ENCODE assay signal across 21 cellular contexts in genomic region chr16:85778873-85779272, GRCh38. TPM values are rescaled to one million over a fixed set of nuclear protein-coding genes. Genes with fewer than 3 reads are reported as not detected.
DNase-seq lines count a peak whose midpoint lies in the region; ATAC-seq, FAIRE-seq and TF ChIP-seq lines count a peak whose summit lies in the region.
"Had no signal": no experiment of that assay in that cellular context is flagged by ENCODE, and none has a peak within 500 bp of the region (broad histone marks: within the 10 kb centered on the region; RNA-seq: fewer than 3 reads in every experiment).

No MANE protein-coding gene starts in this region.

- FAIRE-seq in GM19239 (lab: Jason Lieb, UNC): no peak
- FAIRE-seq: D721Med, GM12891 had no signal

- no peaks in the 10 kb centered on the region for H3K27me3 Mint-ChIP-seq in CD8-positive, alpha-beta T cell (ENCODE audit: low read depth)
- H3K27me3 Mint-ChIP-seq in CD8-positive, alpha-beta memory T cell: no peaks in the 10 kb centered on the region
- H3K27me3 Mint-ChIP-seq in activated T-cell treated with anti-CD3 and anti-CD28 coated beads, Interleukin-2, amount 50 U/mL, for 72 hours (ENCODE audit: low read depth): no peaks in the 10 kb centered on the region
- no peaks in the 10 kb centered on the region for H3K27me3 Mint-ChIP-seq in natural killer cell treated with Interleukin-12 subunit alpha and Interleukin-12 subunit beta and Interleukin-15 and Interleukin-18, amount 100 ng/mL, for 72 hours
- H3K27me3 Mint-ChIP-seq: activated B cell treated with CpG ODN at 0.5 μM for 24 hours had no signal

- no peak for TF ChIP-seq CTCF in CD8-positive, alpha-beta T cell (IDR thresholded peaks at IDR 0.05)

- peaks cover 36% of the 10 kb centered on the region for H3K36me3 ChIP-seq in CD8-positive, alpha-beta T cell (ENCODE audit: insufficient read depth, low read length)
- peaks cover 25% of the 10 kb centered on the region for H3K36me3 ChIP-seq in CD8-positive, alpha-beta memory T cell (ENCODE audit: insufficient read depth, low read length)

- no peak for DNase-seq in CD8-positive, alpha-beta T cell
- DNase-seq in CD8-positive, alpha-beta memory T cell: peak in 1 of 5 donors; percentile 11
- peak; percentile 10 to 16 for DNase-seq in activated T-cell treated with anti-CD3 and anti-CD28 coated beads, Interleukin-2, amount 50 U/mL, for 72 hours
- peak; percentile 80 for DNase-seq in natural killer cell treated with Interleukin-12 subunit alpha and Interleukin-12 subunit beta and Interleukin-15 and Interleukin-18, amount 100 ng/mL, for 72 hours (ENCODE audit: low spot score)
- DNase-seq in GM19239 (ENCODE audit: insufficient read length, low spot score) (no peak), DMS153 (lab: John Stamatoyannopoulos, UW) (no peak)
- DNase-seq: activated B cell treated with CpG ODN at 0.5 μM for 24 hours, anterior cingulate cortex, BE2C, foreskin fibroblast, GDM1, IMR-90, left colon, NCI-H2081 treated with DMSO at 0.1 percent for 48 hours, NCI-H524, nucleus accumbens, thyroid gland had no signal

- no peaks in the 10 kb centered on the region for H3K9me3 Mint-ChIP-seq in CD8-positive, alpha-beta T cell
- no peaks in the 10 kb centered on the region for H3K9me3 Mint-ChIP-seq in CD8-positive, alpha-beta memory T cell
- no peaks in the 10 kb centered on the region for H3K9me3 Mint-ChIP-seq in activated T-cell treated with anti-CD3 and anti-CD28 coated beads, Interleukin-2, amount 50 U/mL, for 72 hours
- H3K9me3 Mint-ChIP-seq in natural killer cell treated with Interleukin-12 subunit alpha and Interleukin-12 subunit beta and Interleukin-15 and Interleukin-18, amount 100 ng/mL, for 72 hours: no peaks in the 10 kb centered on the region
- H3K9me3 Mint-ChIP-seq: activated B cell treated with CpG ODN at 0.5 μM for 24 hours had no signal

- ATAC-seq in CD8-positive, alpha-beta T cell: peak; percentile 42
- peak; percentile 66 to 83 for ATAC-seq in activated T-cell treated with anti-CD3 and anti-CD28 coated beads, Interleukin-2, amount 50 U/mL, for 72 hours (replicated peaks in 1 of 2)
- peak; percentile 96 to 97 for ATAC-seq in natural killer cell treated with Interleukin-12 subunit alpha and Interleukin-12 subunit beta and Interleukin-15 and Interleukin-18, amount 100 ng/mL, for 72 hours
- ATAC-seq in GM21526 (IDR thresholded peaks at IDR 0.05; ENCODE audit: low FRiP score, unreplicated experiment): no peak
- ATAC-seq: left colon had no signal

- intact Hi-C loops in CD8-positive, alpha-beta T cell (cut with DNase I, micrococcal nuclease): no loop called here

- H3K27ac Mint-ChIP-seq in CD8-positive, alpha-beta T cell: peak overlapping the region; percentile 66
- peak overlapping the region in 6 of 8 donors; percentile 26 to 89 (median 58) for H3K27ac Mint-ChIP-seq in CD8-positive, alpha-beta memory T cell
- H3K27ac Mint-ChIP-seq in activated T-cell treated with anti-CD3 and anti-CD28 coated beads, Interleukin-2, amount 50 U/mL, for 72 hours: no peak overlapping the region
- H3K27ac Mint-ChIP-seq in natural killer cell treated with Interleukin-12 subunit alpha and Interleukin-12 subunit beta and Interleukin-15 and Interleukin-18, amount 100 ng/mL, for 72 hours: no peak overlapping the region
- H3K27ac Mint-ChIP-seq: activated B cell treated with CpG ODN at 0.5 μM for 24 hours had no signal

- POLR2A ChIA-PET in CD8-positive, alpha-beta T cell (lab: Charles Lee): no interaction called here
- POLR2A ChIA-PET in CD8-positive, alpha-beta memory T cell (lab: Charles Lee): no interaction called here

- H3K36me3 Mint-ChIP-seq in CD8-positive, alpha-beta T cell: peaks cover 83% of the 10 kb centered on the region
- peaks cover 5 to 78% (median 13%) of the 10 kb centered on the region in 3 donors for H3K36me3 Mint-ChIP-seq in CD8-positive, alpha-beta memory T cell
- peaks cover 5 to 9% of the 10 kb centered on the region in 2 donors for H3K36me3 Mint-ChIP-seq in activated T-cell treated with anti-CD3 and anti-CD28 coated beads, Interleukin-2, amount 50 U/mL, for 72 hours (ENCODE audit: insufficient read depth in 2 of 2)
- peaks cover 8% of the 10 kb centered on the region for H3K36me3 Mint-ChIP-seq in natural killer cell treated with Interleukin-12 subunit alpha and Interleukin-12 subunit beta and Interleukin-15 and Interleukin-18, amount 100 ng/mL, for 72 hours

- no peaks in the 10 kb centered on the region for H3K27me3 ChIP-seq in CD8-positive, alpha-beta T cell (ENCODE audit: insufficient read depth, low read length)
- H3K27me3 ChIP-seq in CD8-positive, alpha-beta memory T cell (ENCODE audit: insufficient read depth, low read length, poor library complexity, severe bottlenecking): no peaks in the 10 kb centered on the region
- H3K27me3 ChIP-seq: BE2C, right atrium auricular region, thyroid gland had no signal

- H3K27ac ChIP-seq in CD8-positive, alpha-beta T cell (ENCODE audit: low read depth, low read length): no peak overlapping the region
- no peak overlapping the region for H3K27ac ChIP-seq in CD8-positive, alpha-beta memory T cell (ENCODE audit: low read depth, low read length)

- no peak overlapping the region for H3K4me3 ChIP-seq in CD8-positive, alpha-beta T cell (ENCODE audit: low read depth, low read length)
- H3K4me3 ChIP-seq in CD8-positive, alpha-beta memory T cell (ENCODE audit: low read length): no peak overlapping the region
- H3K4me3 ChIP-seq: right atrium auricular region, thyroid gland had no signal

- H3K4me3 Mint-ChIP-seq in CD8-positive, alpha-beta T cell: no peak overlapping the region
- H3K4me3 Mint-ChIP-seq in CD8-positive, alpha-beta memory T cell: no peak overlapping the region
- no peak overlapping the region for H3K4me3 Mint-ChIP-seq in activated T-cell treated with anti-CD3 and anti-CD28 coated beads, Interleukin-2, amount 50 U/mL, for 72 hours
- H3K4me3 Mint-ChIP-seq in natural killer cell treated with Interleukin-12 subunit alpha and Interleukin-12 subunit beta and Interleukin-15 and Interleukin-18, amount 100 ng/mL, for 72 hours: no peak overlapping the region
- H3K4me3 Mint-ChIP-seq: activated B cell treated with CpG ODN at 0.5 μM for 24 hours had no signal

- CTCF ChIA-PET in CD8-positive, alpha-beta T cell (lab: Charles Lee): interaction anchor here (1.3 kb wide), 1 partner anchor 41 kb away, joined by 3 read pairs; no protein-coding TSS in a partner anchor
- CTCF ChIA-PET in CD8-positive, alpha-beta memory T cell (lab: Charles Lee): interaction anchor here (1.2 to 1.3 kb wide), 3 partner anchors 41 to 43 kb away, joined by 3 to 4 read pairs (median 3); no protein-coding TSS in a partner anchor

- H3K4me1 Mint-ChIP-seq in CD8-positive, alpha-beta T cell (ENCODE audit: low read depth): peaks cover 9% of the 10 kb centered on the region
- peaks cover 15 to 19% (median 17%) of the 10 kb centered on the region in 3 donors for H3K4me1 Mint-ChIP-seq in CD8-positive, alpha-beta memory T cell
- no peaks in the 10 kb centered on the region for H3K4me1 Mint-ChIP-seq in activated T-cell treated with anti-CD3 and anti-CD28 coated beads, Interleukin-2, amount 50 U/mL, for 72 hours (ENCODE audit: low read depth)
- peaks cover 20% of the 10 kb centered on the region in 2 donors for H3K4me1 Mint-ChIP-seq in natural killer cell treated with Interleukin-12 subunit alpha and Interleukin-12 subunit beta and Interleukin-15 and Interleukin-18, amount 100 ng/mL, for 72 hours (ENCODE audit: low read depth in 2 of 2)

- no peaks in the 10 kb centered on the region for H3K4me1 ChIP-seq in CD8-positive, alpha-beta T cell (ENCODE audit: insufficient read depth, low read length)
- H3K4me1 ChIP-seq in CD8-positive, alpha-beta memory T cell (ENCODE audit: insufficient read depth, low read length): no peaks in the 10 kb centered on the region
- H3K4me1 ChIP-seq: BE2C had no signal

- no peaks in the 10 kb centered on the region for H3K9me3 ChIP-seq in CD8-positive, alpha-beta T cell (ENCODE audit: low read length)
- H3K9me3 ChIP-seq in CD8-positive, alpha-beta memory T cell (ENCODE audit: low read length): no peaks in the 10 kb centered on the region
- H3K9me3 ChIP-seq: BE2C, right atrium auricular region, thyroid gland had no signal

RNA-seq across cellular contexts. Expression of gene EMC8, which starts 20.5 kb away (rescaled TPM):
- 10 to 100 TPM; 56.0 to 56.2 TPM for total RNA-seq in CD8-positive, alpha-beta T cell
- total RNA-seq in CD8-positive, alpha-beta memory T cell: 10 to 100 TPM; 52.2 to 56.2 TPM
- polyA plus RNA-seq in CD8-positive, alpha-beta memory T cell: 27.6 TPM
- total RNA-seq in activated T-cell treated with anti-CD3 and anti-CD28 coated beads, Interleukin-2, amount 50 U/mL, for 72 hours: 10 to 100 TPM; 26.5 to 32.8 TPM
- 10 to 100 TPM; 39.9 to 57.9 TPM for total RNA-seq in natural killer cell treated with Interleukin-12 subunit alpha and Interleukin-12 subunit beta and Interleukin-15 and Interleukin-18, amount 100 ng/mL, for 72 hours

RNA-seq across cellular contexts. Expression of gene COX4I1, which starts 20.6 kb away (rescaled TPM):
- total RNA-seq in CD8-positive, alpha-beta T cell: 100 to 1,000 TPM; 876 to 878 TPM
- 100 to 1,000 TPM; 449 to 470 TPM for total RNA-seq in CD8-positive, alpha-beta memory T cell
- polyA plus RNA-seq in CD8-positive, alpha-beta memory T cell: 951 TPM
- 100 to 1,000 TPM; 627 to 635 TPM for total RNA-seq in activated T-cell treated with anti-CD3 and anti-CD28 coated beads, Interleukin-2, amount 50 U/mL, for 72 hours
- 100 to 1,000 TPM; 326 to 345 TPM for total RNA-seq in natural killer cell treated with Interleukin-12 subunit alpha and Interleukin-12 subunit beta and Interleukin-15 and Interleukin-18, amount 100 ng/mL, for 72 hours

RNA-seq across cellular contexts. Expression of gene C16orf74, which starts 28.0 kb away (rescaled TPM):
- 1 to 10 TPM; 2.3 to 3.5 TPM for total RNA-seq in CD8-positive, alpha-beta T cell
- 1 to 10 TPM; 1.1 to 1.3 TPM for total RNA-seq in CD8-positive, alpha-beta memory T cell
- polyA plus RNA-seq in CD8-positive, alpha-beta memory T cell: 10.7 TPM
- total RNA-seq in activated T-cell treated with anti-CD3 and anti-CD28 coated beads, Interleukin-2, amount 50 U/mL, for 72 hours: 1 to 10 TPM in 1 of 2 donors, not detected in 1; 1.2 TPM
- not detected for total RNA-seq in natural killer cell treated with Interleukin-12 subunit alpha and Interleukin-12 subunit beta and Interleukin-15 and Interleukin-18, amount 100 ng/mL, for 72 hours

Comparison
In these comparisons a context has a peak if more than half of its experiments do, and no peak if none do; other contexts are left out.
1. DNase-seq: peak in activated T-cell treated with anti-CD3 and anti-CD28 coated beads, Interleukin-2, amount 50 U/mL, for 72 hours (2 of 2) and natural killer cell treated with Interleukin-12 subunit alpha and Interleukin-12 subunit beta and Interleukin-15 and Interleukin-18, amount 100 ng/mL, for 72 hours (single experiment); none in CD8-positive, alpha-beta T cell (0 of 7), GM19239 (single experiment) and DMS153 (single experiment).
2. H3K27ac Mint-ChIP-seq: peak in CD8-positive, alpha-beta T cell (single experiment) and CD8-positive, alpha-beta memory T cell (6 of 8); none in activated T-cell treated with anti-CD3 and anti-CD28 coated beads, Interleukin-2, amount 50 U/mL, for 72 hours (single experiment) and natural killer cell treated with Interleukin-12 subunit alpha and Interleukin-12 subunit beta and Interleukin-15 and Interleukin-18, amount 100 ng/mL, for 72 hours (0 of 2).